In genomic region chr3:161423911-161424522, GRCh38 we compare ENCODE assay signal across 9 cellular contexts. TPM values are rescaled to one million over a fixed set of nuclear protein-coding genes. Genes with fewer than 3 reads are reported as not detected.
DNase-seq lines count a peak whose midpoint lies in the region; ATAC-seq and TF ChIP-seq lines count a peak whose summit lies in the region.
"Had no signal": no experiment of that assay in that cellular context is flagged by ENCODE, and none has a peak within 500 bp of the region (broad histone marks: within the 10 kb centered on the region; RNA-seq: fewer than 3 reads in every experiment).

No MANE protein-coding gene starts in this region.

- H3K4me1 Mint-ChIP-seq in activated T-helper 2 cell treated with anti-CD3 and anti-CD28 coated beads, Interferon-gamma antibody, Interleukin-2, Interleukin-4, amounts not matched to agents 10 μg/mL and 5 μg/mL and 100 μg/mL, durations not matched to agents 14 hours and 24 hours and 36 hours (ENCODE audit: low read depth), result no peaks in the 10 kb centered on the region

- peak overlapping the region; percentile 32 for H2AFZ ChIP-seq in neuron (ENCODE audit: low read depth, low read length)

- no peaks in the 10 kb centered on the region for H3K9me3 Mint-ChIP-seq in activated T-helper 2 cell treated with anti-CD3 and anti-CD28 coated beads, Interferon-gamma antibody, Interleukin-2, Interleukin-4, amounts not matched to agents 10 μg/mL and 5 μg/mL and 100 μg/mL, durations not matched to agents 14 hours and 24 hours and 36 hours
- H3K9me3 Mint-ChIP-seq: dendritic cell treated with granulocyte-macrophage colony-stimulating factor and Interleukin-4, amounts not matched to agents 40 ng/mL and 50 ng/mL, for 4 days had no signal

- CTCF ChIA-PET in Panc1 (lab: Charles Lee), result no interaction called here

- H3K4me3 Mint-ChIP-seq in activated T-helper 2 cell treated with anti-CD3 and anti-CD28 coated beads, Interferon-gamma antibody, Interleukin-2, Interleukin-4, amounts not matched to agents 10 μg/mL and 5 μg/mL and 100 μg/mL, durations not matched to agents 14 hours and 24 hours and 36 hours (ENCODE audit: low read depth), result no peak overlapping the region
- H3K4me3 Mint-ChIP-seq: dendritic cell treated with granulocyte-macrophage colony-stimulating factor and Interleukin-4, amounts not matched to agents 40 ng/mL and 50 ng/mL, for 4 days had no signal

- H3K27me3 ChIP-seq in Panc1 (ENCODE audit: control insufficient read depth, insufficient read depth, low read length) (no peaks in the 10 kb centered on the region), neuron (ENCODE audit: insufficient read depth, low read length) (no peaks in the 10 kb centered on the region)

- DNase-seq in AG08395 (ENCODE audit: low spot score) (peak; percentile 67), HuH-7.5 (ENCODE audit: low spot score) (peak; percentile 36), Panc1 (ENCODE audit: low read depth, low spot score) (no peak), epithelial cell of proximal tubule (ENCODE audit: low read depth) (no peak), activated T-cell treated with anti-CD3 and anti-CD28 coated beads for 4 hours (no peak)
- no peak for DNase-seq in activated T-helper 2 cell treated with anti-CD3 and anti-CD28 coated beads, Interferon-gamma antibody, Interleukin-2, Interleukin-4, amounts not matched to agents 10 μg/mL and 5 μg/mL and 100 μg/mL, durations not matched to agents 14 hours and 24 hours and 36 hours (ENCODE audit: low spot score)

- TF ChIP-seq CTCF in Panc1 (IDR thresholded peaks at IDR 0.05), result peak; percentile 74; the same call in 1 of the 2 replicates
- peak; percentile 63 for TF ChIP-seq CTCF in epithelial cell of proximal tubule (conservative IDR thresholded peaks at IDR 0.05; ENCODE audit: low read depth, low read length)

- ATAC-seq in GM18519 (IDR thresholded peaks at IDR 0.05; ENCODE audit: low FRiP score, unreplicated experiment) (peak; percentile 53), Panc1 (peak; percentile 61; the same call in 1 of the 2 replicates)

- H3K27me3 Mint-ChIP-seq in activated T-helper 2 cell treated with anti-CD3 and anti-CD28 coated beads, Interferon-gamma antibody, Interleukin-2, Interleukin-4, amounts not matched to agents 10 μg/mL and 5 μg/mL and 100 μg/mL, durations not matched to agents 14 hours and 24 hours and 36 hours (ENCODE audit: low read depth), result peaks cover 4% of the 10 kb centered on the region

- intact Hi-C loops in Panc1 (cut with micrococcal nuclease; ENCODE audit: unreplicated experiment), result loop anchor here (5.0 to 10.0 kb wide), 4 partner anchors 152 to 719 kb away; no protein-coding TSS in a partner anchor
- intact Hi-C loops in activated T-helper 2 cell treated with anti-CD3 and anti-CD28 coated beads, Interferon-gamma antibody, Interleukin-2, Interleukin-4, amounts not matched to agents 10 μg/mL and 5 μg/mL and 100 μg/mL, durations not matched to agents 14 hours and 24 hours and 36 hours (cut with micrococcal nuclease), result loop anchor here (1.0 to 10.0 kb wide), 4 partner anchors 150 to 717 kb away; no protein-coding TSS in a partner anchor

- in situ Hi-C loops in Panc1 (cut with HindIII; ENCODE audit: low pct_unique_long_range_greater_than_20kb, low sequenced_read_pairs), result no loop called here

- H3K4me3 ChIP-seq in Panc1 (ENCODE audit: low read depth in 2 of 2, low read length in 2 of 2), result no peak overlapping the region
- no peak overlapping the region for H3K4me3 ChIP-seq in epithelial cell of proximal tubule (ENCODE audit: low read depth, low read length)
- H3K4me3 ChIP-seq in neuron (ENCODE audit: low read length), result no peak overlapping the region

- no TSS peak for BruUV-seq in Panc1 (replicated peaks; lab: Mats Ljungman, UMichigan)

- no peaks in the 10 kb centered on the region for H3K36me3 Mint-ChIP-seq in activated T-helper 2 cell treated with anti-CD3 and anti-CD28 coated beads, Interferon-gamma antibody, Interleukin-2, Interleukin-4, amounts not matched to agents 10 μg/mL and 5 μg/mL and 100 μg/mL, durations not matched to agents 14 hours and 24 hours and 36 hours (ENCODE audit: low read depth)

- H3K4me1 ChIP-seq in Panc1 (ENCODE audit: control insufficient read depth, insufficient read depth, low read length), result peaks cover 10% of the 10 kb centered on the region
- H3K4me1 ChIP-seq in neuron (ENCODE audit: insufficient read depth, low read length), result peaks cover 11% of the 10 kb centered on the region

- H3K9me3 ChIP-seq in Panc1 (ENCODE audit: control insufficient read depth, insufficient read depth, low read depth, low read length) (peaks cover 6% of the 10 kb centered on the region; the same call in 1 of the 2 replicates), neuron (ENCODE audit: low read length) (no peaks in the 10 kb centered on the region)

- POLR2A ChIA-PET in Panc1 (lab: Charles Lee), result interaction anchor here (0.6 kb wide), 1 partner anchor 389 kb away, joined by 5 read pairs; no protein-coding TSS in a partner anchor

- no peak overlapping the region for H3K27ac Mint-ChIP-seq in activated T-helper 2 cell treated with anti-CD3 and anti-CD28 coated beads, Interferon-gamma antibody, Interleukin-2, Interleukin-4, amounts not matched to agents 10 μg/mL and 5 μg/mL and 100 μg/mL, durations not matched to agents 14 hours and 24 hours and 36 hours
- H3K27ac Mint-ChIP-seq: dendritic cell treated with granulocyte-macrophage colony-stimulating factor and Interleukin-4, amounts not matched to agents 40 ng/mL and 50 ng/mL, for 4 days had no signal

- H3K36me3 ChIP-seq in Panc1 (ENCODE audit: control insufficient read depth, insufficient read depth, low read length) (no peaks in the 10 kb centered on the region), neuron (ENCODE audit: insufficient read depth, low read length) (no peaks in the 10 kb centered on the region)

- H3K27ac ChIP-seq in Panc1 (ENCODE audit: low read length), result peak overlapping the region; percentile 49; the same call in 1 of the 2 replicates

RNA-seq across cellular contexts. Expression of gene SPTSSB, which starts 52.7 kb away (rescaled TPM):
- 3.7 TPM for total RNA-seq in Panc1 (2021; ENCODE audit: unreplicated experiment)
- 3.1 TPM for polyA plus RNA-seq in Panc1 (2012; ENCODE audit: insufficient read length)
- total RNA-seq in epithelial cell of proximal tubule, result 0.22 TPM in 1 of 2 replicates, not detected in the other
- total RNA-seq in activated T-helper 2 cell treated with anti-CD3 and anti-CD28 coated beads, Interferon-gamma antibody, Interleukin-2, Interleukin-4, amounts not matched to agents 10 μg/mL and 5 μg/mL and 100 μg/mL, durations not matched to agents 14 hours and 24 hours and 36 hours, result not detected in 2 replicates

Comparison
In these comparisons a context has a peak if more than half of its experiments do, and no peak if none do; other contexts are left out.
1. DNase-seq: peak in AG08395 (single experiment) and HuH-7.5 (single experiment); none in Panc1 (single experiment), epithelial cell of proximal tubule (single experiment), activated T-helper 2 cell treated with anti-CD3 and anti-CD28 coated beads, Interferon-gamma antibody, Interleukin-2, Interleukin-4, amounts not matched to agents 10 μg/mL and 5 μg/mL and 100 μg/mL, durations not matched to agents 14 hours and 24 hours and 36 hours (single experiment) and activated T-cell treated with anti-CD3 and anti-CD28 coated beads for 4 hours (single experiment).